1 cellular context compared by ENCODE assay signal in genomic region chr6:7053125-7053784, GRCh38.
TF ChIP-seq lines count a peak whose summit lies in the region.

No MANE protein-coding gene starts in this region.

TF ChIP-seq in HepG2, 621 proteins besides CTCF, POLR2A, EP300 and RAD21 (continued from another document):
- no peak for TF ChIP-seq FOXO4 (CRISPR knock-in tag; conservative IDR thresholded peaks at IDR 0.05)
